26 cellular contexts compared by ENCODE assay signal in the genomic region with DNA sequence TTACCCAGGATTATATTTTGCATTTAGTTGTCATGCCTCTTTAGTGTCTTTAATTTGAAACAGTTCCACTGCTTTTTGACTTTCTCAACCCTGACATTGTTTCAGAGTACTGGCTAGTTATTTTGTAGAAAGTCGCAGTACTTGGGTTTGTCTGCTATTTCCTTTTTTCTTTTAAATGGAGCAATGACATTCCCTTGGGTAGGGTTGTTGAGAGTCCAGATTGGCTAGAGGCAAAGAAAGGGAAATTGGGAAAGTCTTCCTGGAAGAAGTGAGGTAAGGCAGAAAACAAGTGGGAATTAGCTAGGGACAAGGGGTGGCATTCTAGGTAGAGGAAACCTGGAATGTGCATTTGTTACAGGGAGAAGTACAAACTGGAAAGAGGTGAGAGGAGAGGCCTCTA.
"Had no signal": no experiment of that assay in that cellular context is flagged by ENCODE, and none has a peak within 500 bp of the region (broad histone marks: within the 10 kb centered on the region; RNA-seq: fewer than 3 reads in every experiment).

No MANE protein-coding gene starts in this region.

- H3K9me3 ChIP-seq: mucosa of descending colon, stomach, suprapubic skin, tibial artery, upper lobe of right lung had no signal

- FAIRE-seq: endometrium had no signal

- H3K4me1 ChIP-seq: tibial artery, upper lobe of right lung had no signal

- H3K4me3 ChIP-seq: mucosa of descending colon, smooth muscle cell, stomach, suprapubic skin, tibial artery, upper lobe of right lung had no signal

- H3K27me3 ChIP-seq: stomach, suprapubic skin, upper lobe of right lung had no signal

- H3K4me2 ChIP-seq: smooth muscle cell had no signal

- ATAC-seq: stimulated activated naive B cell treated with anti-CD40 and anti-IgM and Interleukin-4, amounts not matched to agents 10 μg/mL and 1 μg/mL and 100 μg/mL, for 72 hours; upper lobe of right lung had no signal

- H3K27ac ChIP-seq: epithelial cell of prostate, stomach, suprapubic skin, tibial artery, upper lobe of right lung had no signal

- H3K36me3 ChIP-seq: stomach, suprapubic skin, tibial artery, upper lobe of right lung had no signal

- DNase-seq: activated CD4-positive, alpha-beta T cell treated with anti-CD3 and anti-CD28 coated beads for 4 hours; activated CD4-positive, alpha-beta T cell treated with anti-CD3 and anti-CD28 coated beads, Interleukin-2, amount 50 U/mL, for 48 hours; activated CD4-positive, CD25-positive, alpha-beta regulatory T cell; activated CD8-positive, alpha-beta memory T cell treated with anti-CD3 and anti-CD28 coated beads for 24 hours; activated effector memory CD4-positive, alpha-beta T cell treated with Interleukin-2 at 50 U/mL for 16 hours; activated naive CD4-positive, alpha-beta T cell treated with anti-CD3 and anti-CD28 coated beads for 36 hours; activated naive CD8-positive, alpha-beta T cell treated with anti-CD3 and anti-CD28 coated beads, Interleukin-2, amount 10 ng/mL, durations not matched to agents 7 days and 5 days; amniotic stem cell; central memory CD4-positive, alpha-beta T cell; dermis blood vessel endothelial cell; effector CD4-positive, alpha-beta T cell; head of caudate nucleus; mucosa of descending colon; posterior cingulate gyrus; stimulated activated CD4-positive, alpha-beta T cell treated with anti-CD3 and anti-CD28 coated beads, Interleukin-1b, Interleukin-23, amount 100 ng/mL, for 48 hours; stimulated activated CD4-positive, alpha-beta T cell treated with anti-CD3 and anti-CD28 coated beads, Interleukin-4, amount 100 ng/mL, for 4 hours; stimulated activated CD8-positive, alpha-beta memory T cell treated with anti-CD3 and anti-CD28 coated beads, Interleukin-4, amount 100 ng/mL, for 48 hours; stimulated activated naive B cell treated with anti-CD40 and anti-IgM and Interleukin-4, amounts not matched to agents 10 μg/mL and 1 μg/mL and 100 μg/mL, for 72 hours; stomach; T-helper 1 cell; tibial artery; upper lobe of right lung had no signal
